ENCODE assay signal across 16 cellular contexts in the genomic region with DNA sequence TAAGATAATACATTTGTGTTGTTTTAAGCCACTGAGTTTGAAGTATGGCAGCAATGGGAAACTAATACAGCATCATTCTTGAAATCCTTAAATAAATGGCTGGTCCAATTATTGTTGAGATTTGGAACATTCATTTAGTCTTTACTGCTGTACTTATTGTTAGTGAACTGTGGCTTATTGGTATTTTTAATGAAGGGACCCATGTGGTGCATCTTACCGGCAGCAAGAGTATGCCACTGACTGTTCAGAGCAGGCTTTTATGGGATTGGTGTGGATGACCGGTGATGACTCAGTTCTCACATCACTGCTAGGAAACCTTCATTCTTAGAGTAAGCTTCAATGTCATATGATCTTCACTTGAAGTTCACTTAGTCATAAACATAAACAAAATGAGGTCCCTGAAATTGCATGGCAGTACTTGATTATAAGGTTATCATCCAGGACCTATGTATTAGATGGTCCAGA. TPM values are rescaled to one million over a fixed set of nuclear protein-coding genes. Genes with fewer than 3 reads are reported as not detected.
DNase-seq lines count a peak whose midpoint lies in the region; ATAC-seq, FAIRE-seq and TF ChIP-seq lines count a peak whose summit lies in the region.
"Had no signal": no experiment of that assay in that cellular context is flagged by ENCODE, and none has a peak within 500 bp of the region (broad histone marks: within the 10 kb centered on the region; RNA-seq: fewer than 3 reads in every experiment).

No MANE protein-coding gene starts in this region.

- intact Hi-C loops in CD4-positive, alpha-beta memory T cell (cut with micrococcal nuclease) = no loop called here

- no peak for FAIRE-seq in GM12891 (lab: Jason Lieb, UNC)
- FAIRE-seq: kidney had no signal

- no peak overlapping the region for H3K4me3 Mint-ChIP-seq in CD4-positive, alpha-beta memory T cell
- H3K4me3 Mint-ChIP-seq in activated CD8-positive, alpha-beta T cell treated with anti-CD3 and anti-CD28 coated beads, Interleukin-2, amount 10 ng/mL, durations not matched to agents 7 days and 5 days = no peak overlapping the region
- H3K4me3 Mint-ChIP-seq: activated naive CD8-positive, alpha-beta T cell treated with anti-CD3 and anti-CD28 coated beads, Interleukin-2, amount 10 ng/mL, durations not matched to agents 7 days and 5 days; endodermal cell; neural crest cell; T-helper 1 cell treated with Interleukin-12 subunit alpha and Interleukin-12 subunit beta and Interleukin-4 antibody, amounts not matched to agents 30 μg/mL and 1 μg/mL, for 36 hours had no signal

- H3K27ac Mint-ChIP-seq in CD4-positive, alpha-beta memory T cell = no peak overlapping the region
- H3K27ac Mint-ChIP-seq in activated CD8-positive, alpha-beta T cell treated with anti-CD3 and anti-CD28 coated beads, Interleukin-2, amount 10 ng/mL, durations not matched to agents 7 days and 5 days = no peak overlapping the region
- H3K27ac Mint-ChIP-seq: activated naive CD8-positive, alpha-beta T cell treated with anti-CD3 and anti-CD28 coated beads, Interleukin-2, amount 10 ng/mL, durations not matched to agents 7 days and 5 days; endodermal cell; T-helper 1 cell treated with Interleukin-12 subunit alpha and Interleukin-12 subunit beta and Interleukin-4 antibody, amounts not matched to agents 30 μg/mL and 1 μg/mL, for 36 hours had no signal

- CTCF ChIA-PET in AG04449 (lab: Yijun Ruan, JAX) (interaction anchor here (1.4 kb wide), 1 partner anchor 32 kb away, joined by 3 read pairs; no protein-coding TSS in a partner anchor), HEK293T (lab: Yijun Ruan, JAX) (interaction anchor here (1.5 kb wide), 1 partner anchor 12 kb away, joined by 3 read pairs; no protein-coding TSS in a partner anchor)
- CTCF ChIA-PET in CD4-positive, alpha-beta memory T cell (lab: Charles Lee; ENCODE audit: partially characterized antibody) = no interaction called here
- CTCF ChIA-PET in activated CD8-positive, alpha-beta T cell treated with anti-CD3 and anti-CD28 coated beads, Interleukin-2, amount 10 ng/mL, durations not matched to agents 7 days and 5 days (lab: Charles Lee) = no interaction called here

- no peak for ATAC-seq in GM21447 (IDR thresholded peaks at IDR 0.05; ENCODE audit: unreplicated experiment)
- ATAC-seq in activated CD8-positive, alpha-beta T cell treated with anti-CD3 and anti-CD28 coated beads, Interleukin-2, amount 10 ng/mL, durations not matched to agents 7 days and 5 days = no peak

- POLR2A ChIA-PET in AG04449 (lab: Yijun Ruan, JAX) = no interaction called here
- POLR2A ChIA-PET in HEK293T (lab: Yijun Ruan, JAX) = no interaction called here
- POLR2A ChIA-PET in CD4-positive, alpha-beta memory T cell (lab: Charles Lee; ENCODE audit: partially characterized antibody) = no interaction called here
- POLR2A ChIA-PET in activated CD8-positive, alpha-beta T cell treated with anti-CD3 and anti-CD28 coated beads, Interleukin-2, amount 10 ng/mL, durations not matched to agents 7 days and 5 days (lab: Charles Lee) = no interaction called here

- H3K27me3 ChIP-seq in CD4-positive, alpha-beta memory T cell (ENCODE audit: insufficient read depth, low read length) = no peaks in the 10 kb centered on the region
- H3K27me3 ChIP-seq: stomach had no signal

- H3K4me1 ChIP-seq in CD4-positive, alpha-beta memory T cell (ENCODE audit: insufficient read depth, low read length) = no peaks in the 10 kb centered on the region

- no peaks in the 10 kb centered on the region for H3K9me3 ChIP-seq in CD4-positive, alpha-beta memory T cell (ENCODE audit: control insufficient read depth in 1 of 2, low read length in 2 of 2)
- H3K9me3 ChIP-seq: stomach had no signal

- no peak for TF ChIP-seq CTCF in AG04449 (IDR thresholded peaks at IDR 0.05; ENCODE audit: insufficient read depth, low read length, missing control alignments)

- peaks cover 0 to 3% of the 10 kb centered on the region in 2 donors for H3K27me3 Mint-ChIP-seq in CD4-positive, alpha-beta memory T cell
- no peaks in the 10 kb centered on the region for H3K27me3 Mint-ChIP-seq in activated CD8-positive, alpha-beta T cell treated with anti-CD3 and anti-CD28 coated beads, Interleukin-2, amount 10 ng/mL, durations not matched to agents 7 days and 5 days (ENCODE audit: low read depth)
- H3K27me3 Mint-ChIP-seq: activated naive CD8-positive, alpha-beta T cell treated with anti-CD3 and anti-CD28 coated beads, Interleukin-2, amount 10 ng/mL, durations not matched to agents 7 days and 5 days had no signal

- no peak for TF ChIP-seq POLR2A in GM12891 (IDR thresholded peaks at IDR 0.05; ENCODE audit: low read depth, low read length)

- H3K4me3 ChIP-seq in AG04449 (ENCODE audit: low read depth, low read length) = no peak overlapping the region
- H3K4me3 ChIP-seq in CD4-positive, alpha-beta memory T cell (ENCODE audit: low read length in 2 of 2) = no peak overlapping the region
- H3K4me3 ChIP-seq: stomach had no signal

- H3K36me3 Mint-ChIP-seq in CD4-positive, alpha-beta memory T cell = no peaks in the 10 kb centered on the region
- no peaks in the 10 kb centered on the region for H3K36me3 Mint-ChIP-seq in activated CD8-positive, alpha-beta T cell treated with anti-CD3 and anti-CD28 coated beads, Interleukin-2, amount 10 ng/mL, durations not matched to agents 7 days and 5 days (ENCODE audit: low read depth)
- H3K36me3 Mint-ChIP-seq: activated naive CD8-positive, alpha-beta T cell treated with anti-CD3 and anti-CD28 coated beads, Interleukin-2, amount 10 ng/mL, durations not matched to agents 7 days and 5 days had no signal

- peak; percentile 71 for DNase-seq in AG04449 (ENCODE audit: low read depth, low spot score)
- peak; percentile 50 for DNase-seq in HEK293T (ENCODE audit: extremely low spot score)
- DNase-seq in amniotic epithelial cell (ENCODE audit: low read depth) = peak; percentile 67
- DNase-seq in glomerular visceral epithelial cell (ENCODE audit: extremely low spot score) = peak; percentile 39
- DNase-seq in CD4-positive, alpha-beta memory T cell = no peak
- DNase-seq in activated CD8-positive, alpha-beta T cell treated with anti-CD3 and anti-CD28 coated beads, Interleukin-2, amount 10 ng/mL, durations not matched to agents 7 days and 5 days = no peak
- no peak for DNase-seq in GM12891 (ENCODE audit: insufficient read length, low spot score)
- DNase-seq: activated naive CD8-positive, alpha-beta T cell treated with anti-CD3 and anti-CD28 coated beads, Interleukin-2, amount 10 ng/mL, durations not matched to agents 7 days and 5 days; C1 segment of cervical spinal cord; endodermal cell; kidney; NCI-H1092 treated with DMSO at 0.1 percent for 48 hours; stomach had no signal

- peaks cover 0 to 7% (median 3%) of the 10 kb centered on the region in 8 donors for H3K9me3 Mint-ChIP-seq in CD4-positive, alpha-beta memory T cell
- H3K9me3 Mint-ChIP-seq in activated CD8-positive, alpha-beta T cell treated with anti-CD3 and anti-CD28 coated beads, Interleukin-2, amount 10 ng/mL, durations not matched to agents 7 days and 5 days (ENCODE audit: insufficient read depth) = no peaks in the 10 kb centered on the region
- H3K9me3 Mint-ChIP-seq: neural crest cell; T-helper 1 cell treated with Interleukin-12 subunit alpha and Interleukin-12 subunit beta and Interleukin-4 antibody, amounts not matched to agents 30 μg/mL and 1 μg/mL, for 36 hours had no signal

- no peaks in the 10 kb centered on the region for H3K36me3 ChIP-seq in CD4-positive, alpha-beta memory T cell (ENCODE audit: insufficient read depth, low read length)
- H3K36me3 ChIP-seq: stomach had no signal

- H3K27ac ChIP-seq in CD4-positive, alpha-beta memory T cell (ENCODE audit: low read depth, low read length) = no peak overlapping the region
- H3K27ac ChIP-seq: stomach had no signal

- no peaks in the 10 kb centered on the region for H3K4me1 Mint-ChIP-seq in CD4-positive, alpha-beta memory T cell
- H3K4me1 Mint-ChIP-seq in activated CD8-positive, alpha-beta T cell treated with anti-CD3 and anti-CD28 coated beads, Interleukin-2, amount 10 ng/mL, durations not matched to agents 7 days and 5 days (ENCODE audit: low read depth) = no peaks in the 10 kb centered on the region
- H3K4me1 Mint-ChIP-seq: activated naive CD8-positive, alpha-beta T cell treated with anti-CD3 and anti-CD28 coated beads, Interleukin-2, amount 10 ng/mL, durations not matched to agents 7 days and 5 days; endodermal cell; neural crest cell had no signal

TF ChIP-seq in HEK293T, 16 proteins besides CTCF, POLR2A, EP300 and RAD21:
- no peak for TF ChIP-seq LEF1 (IDR thresholded peaks at IDR 0.05; ENCODE audit: borderline replicate concordance)
- TF ChIP-seq ELF4 (IDR thresholded peaks at IDR 0.05) = no peak
- no peak for TF ChIP-seq ARNT (IDR thresholded peaks at IDR 0.05)
- TF ChIP-seq BHLHE40 (IDR thresholded peaks at IDR 0.05; ENCODE audit: borderline replicate concordance) = no peak
- no peak for TF ChIP-seq FOXK2 (IDR thresholded peaks at IDR 0.05)
- TF ChIP-seq FOXA1 (IDR thresholded peaks at IDR 0.05) = no peak
- TF ChIP-seq SP1 (IDR thresholded peaks at IDR 0.05) = no peak
- no peak for TF ChIP-seq NFRKB (IDR thresholded peaks at IDR 0.05)
- TF ChIP-seq HDGF (IDR thresholded peaks at IDR 0.05; ENCODE audit: borderline replicate concordance) = no peak
- no peak for TF ChIP-seq L3MBTL2 (conservative IDR thresholded peaks at IDR 0.05)
- no peak for TF ChIP-seq ZNF384 (IDR thresholded peaks at IDR 0.05)
- TF ChIP-seq SUZ12 (IDR thresholded peaks at IDR 0.05) = no peak
- no peak for TF ChIP-seq TARDBP (IDR thresholded peaks at IDR 0.05)
- TF ChIP-seq CTBP1 (IDR thresholded peaks at IDR 0.05; ENCODE audit: borderline replicate concordance) = no peak

TF ChIP-seq in GM12891, 5 proteins besides CTCF, POLR2A, EP300 and RAD21:
- TF ChIP-seq PAX5 (IDR thresholded peaks at IDR 0.05; ENCODE audit: insufficient read depth, low read length, severe bottlenecking) (no peak), SPI1 (IDR thresholded peaks at IDR 0.05; ENCODE audit: low read depth, low read length) (no peak), POU2F2 (IDR thresholded peaks at IDR 0.05; ENCODE audit: low read depth, low read length) (no peak), POLR2AphosphoS5 (IDR thresholded peaks at IDR 0.05; ENCODE audit: low read depth, low read length) (no peak), TAF1 (IDR thresholded peaks at IDR 0.05; ENCODE audit: low read depth, low read length) (no peak)

RNA-seq across cellular contexts. Expression of a gene that starts 31.5 kb away (rescaled TPM):
- not detected for total RNA-seq in CD4-positive, alpha-beta memory T cell
- not detected for polyA plus RNA-seq in CD4-positive, alpha-beta memory T cell
- not detected for total RNA-seq in activated CD8-positive, alpha-beta T cell treated with anti-CD3 and anti-CD28 coated beads, Interleukin-2, amount 10 ng/mL, durations not matched to agents 7 days and 5 days
- 0.01 TPM for polyA plus RNA-seq in GM12891 (2012; ENCODE audit: low read depth, missing spikeins)
- total RNA-seq: activated naive CD8-positive, alpha-beta T cell treated with anti-CD3 and anti-CD28 coated beads, Interleukin-2, amount 10 ng/mL, durations not matched to agents 7 days and 5 days had no signal

Comparison
In these comparisons a context has a peak if more than half of its experiments do, and no peak if none do; other contexts are left out.
1. DNase-seq: peak in AG04449 (single experiment), HEK293T (single experiment), amniotic epithelial cell (single experiment) and glomerular visceral epithelial cell (single experiment); none in CD4-positive, alpha-beta memory T cell (0 of 5), activated CD8-positive, alpha-beta T cell treated with anti-CD3 and anti-CD28 coated beads, Interleukin-2, amount 10 ng/mL, durations not matched to agents 7 days and 5 days (single experiment) and GM12891 (single experiment).
2. CTCF ChIA-PET loops: an anchor here in AG04449 (1.4 kb wide) and HEK293T (1.5 kb wide); none called in CD4-positive, alpha-beta memory T cell and activated CD8-positive, alpha-beta T cell treated with anti-CD3 and anti-CD28 coated beads, Interleukin-2, amount 10 ng/mL, durations not matched to agents 7 days and 5 days.